1 cellular context compared by ENCODE assay signal in genomic region chr3:65020780-65021179, GRCh38.
TF ChIP-seq lines count a peak whose summit lies in the region.

No MANE protein-coding gene starts in this region.

TF ChIP-seq in K562, 482 proteins besides CTCF, POLR2A, EP300 and RAD21 (continued from another document):
- TF ChIP-seq SUPT5H (IDR thresholded peaks at IDR 0.05) (no peak), ZNF785 (CRISPR knock-in tag; IDR thresholded peaks at IDR 0.05) (no peak), HNRNPL (IDR thresholded peaks at IDR 0.05; ENCODE audit: low read depth, low read length) (no peak), FOXA1 (IDR thresholded peaks at IDR 0.05; ENCODE audit: borderline replicate concordance) (no peak), CSDE1 (IDR thresholded peaks at IDR 0.05) (no peak), TRIM28 (IDR thresholded peaks at IDR 0.05) (no peak), RBM22 (IDR thresholded peaks at IDR 0.05; ENCODE audit: low read depth, low read length, poor library complexity, severe bottlenecking) (no peak), MAFG (tag; conservative IDR thresholded peaks at IDR 0.05) (peak; percentile 87), CBX3 (IDR thresholded peaks at IDR 0.05; ENCODE audit: borderline replicate concordance in 1 of 2, low read length in 2 of 2) (no peak), MAFF (IDR thresholded peaks at IDR 0.05; ENCODE audit: low read length) (peak; percentile 90), HDAC8 (tag; IDR thresholded peaks at IDR 0.05) (no peak), PPARD (CRISPR knock-in tag; IDR thresholded peaks at IDR 0.05) (no peak), ZNF316 (IDR thresholded peaks at IDR 0.05) (peak; percentile 90), HDAC6 (IDR thresholded peaks at IDR 0.05; ENCODE audit: low read depth, low read length) (no peak), FOXK1 (CRISPR knock-in tag; IDR thresholded peaks at IDR 0.05; ENCODE audit: borderline replicate concordance) (no peak), MAFK (IDR thresholded peaks at IDR 0.05; ENCODE audit: low read length) (peak; percentile 88), COPS2 (conservative IDR thresholded peaks at IDR 0.05) (no peak), CBFA2T2 (conservative IDR thresholded peaks at IDR 0.05) (no peak)
- TF ChIP-seq, protein P1, sequence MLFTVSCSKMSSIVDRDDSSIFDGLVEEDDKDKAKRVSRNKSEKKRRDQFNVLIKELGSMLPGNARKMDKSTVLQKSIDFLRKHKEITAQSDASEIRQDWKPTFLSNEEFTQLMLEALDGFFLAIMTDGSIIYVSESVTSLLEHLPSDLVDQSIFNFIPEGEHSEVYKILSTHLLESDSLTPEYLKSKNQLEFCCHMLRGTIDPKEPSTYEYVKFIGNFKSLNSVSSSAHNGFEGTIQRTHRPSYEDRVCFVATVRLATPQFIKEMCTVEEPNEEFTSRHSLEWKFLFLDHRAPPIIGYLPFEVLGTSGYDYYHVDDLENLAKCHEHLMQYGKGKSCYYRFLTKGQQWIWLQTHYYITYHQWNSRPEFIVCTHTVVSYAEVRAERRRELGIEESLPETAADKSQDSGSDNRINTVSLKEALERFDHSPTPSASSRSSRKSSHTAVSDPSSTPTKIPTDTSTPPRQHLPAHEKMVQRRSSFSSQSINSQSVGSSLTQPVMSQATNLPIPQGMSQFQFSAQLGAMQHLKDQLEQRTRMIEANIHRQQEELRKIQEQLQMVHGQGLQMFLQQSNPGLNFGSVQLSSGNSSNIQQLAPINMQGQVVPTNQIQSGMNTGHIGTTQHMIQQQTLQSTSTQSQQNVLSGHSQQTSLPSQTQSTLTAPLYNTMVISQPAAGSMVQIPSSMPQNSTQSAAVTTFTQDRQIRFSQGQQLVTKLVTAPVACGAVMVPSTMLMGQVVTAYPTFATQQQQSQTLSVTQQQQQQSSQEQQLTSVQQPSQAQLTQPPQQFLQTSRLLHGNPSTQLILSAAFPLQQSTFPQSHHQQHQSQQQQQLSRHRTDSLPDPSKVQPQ (CRISPR knock-in tag; IDR thresholded peaks at IDR 0.05; ENCODE audit: borderline replicate concordance), result no peak
- TF ChIP-seq, protein P2, sequence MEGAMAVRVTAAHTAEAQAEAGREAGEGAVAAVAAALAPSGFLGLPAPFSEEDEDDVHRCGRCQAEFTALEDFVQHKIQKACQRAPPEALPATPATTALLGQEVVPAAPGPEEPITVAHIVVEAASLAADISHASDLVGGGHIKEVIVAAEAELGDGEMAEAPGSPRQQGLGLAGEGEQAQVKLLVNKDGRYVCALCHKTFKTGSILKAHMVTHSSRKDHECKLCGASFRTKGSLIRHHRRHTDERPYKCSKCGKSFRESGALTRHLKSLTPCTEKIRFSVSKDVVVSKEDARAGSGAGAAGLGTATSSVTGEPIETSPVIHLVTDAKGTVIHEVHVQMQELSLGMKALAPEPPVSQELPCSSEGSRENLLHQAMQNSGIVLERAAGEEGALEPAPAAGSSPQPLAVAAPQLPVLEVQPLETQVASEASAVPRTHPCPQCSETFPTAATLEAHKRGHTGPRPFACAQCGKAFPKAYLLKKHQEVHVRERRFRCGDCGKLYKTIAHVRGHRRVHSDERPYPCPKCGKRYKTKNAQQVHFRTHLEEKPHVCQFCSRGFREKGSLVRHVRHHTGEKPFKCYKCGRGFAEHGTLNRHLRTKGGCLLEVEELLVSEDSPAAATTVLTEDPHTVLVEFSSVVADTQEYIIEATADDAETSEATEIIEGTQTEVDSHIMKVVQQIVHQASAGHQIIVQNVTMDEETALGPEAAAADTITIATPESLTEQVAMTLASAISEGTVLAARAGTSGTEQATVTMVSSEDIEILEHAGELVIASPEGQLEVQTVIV (CRISPR knock-in tag; IDR thresholded peaks at IDR 0.05; ENCODE audit: borderline replicate concordance), result no peak
